ENCODE assay signal across 12 cellular contexts in the genomic region with DNA sequence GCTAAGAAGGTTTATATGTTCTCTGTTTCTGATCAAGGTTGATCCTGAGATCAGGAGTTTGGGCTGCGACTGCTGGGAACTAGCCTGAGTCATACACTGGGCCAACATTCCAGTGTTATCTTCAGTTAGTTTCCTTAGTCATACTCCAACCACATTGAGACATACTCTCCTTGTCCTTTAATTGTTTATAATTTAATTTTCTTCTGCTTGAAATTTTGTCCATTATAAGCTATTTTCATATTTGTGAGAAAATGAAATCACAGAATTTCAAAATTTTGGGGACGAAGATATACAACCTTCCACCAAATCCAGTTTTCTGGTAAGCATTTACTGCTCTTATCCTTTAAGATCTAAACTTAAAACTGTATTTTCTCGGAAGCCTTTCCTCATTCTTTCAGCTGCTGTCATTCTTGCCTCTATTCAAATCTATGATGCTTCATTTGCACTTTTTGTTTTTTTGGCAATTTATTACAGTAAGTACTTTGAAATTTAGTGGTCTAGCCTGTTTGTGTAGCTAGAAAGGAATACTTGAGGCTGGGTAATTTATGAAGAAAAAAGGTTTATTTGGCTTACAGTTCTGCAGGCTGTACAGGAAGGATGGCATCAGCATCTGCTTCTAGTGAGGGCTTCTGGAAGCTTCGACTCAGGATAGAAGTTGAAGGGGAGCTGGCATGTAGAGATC.
DNase-seq lines count a peak whose midpoint lies in the region; ATAC-seq and TF ChIP-seq lines count a peak whose summit lies in the region.
"Had no signal": no experiment of that assay in that cellular context is flagged by ENCODE, and none has a peak within 500 bp of the region (broad histone marks: within the 10 kb centered on the region; RNA-seq: fewer than 3 reads in every experiment).

No MANE protein-coding gene starts in this region.

- H3K4me1 Mint-ChIP-seq in activated CD4-positive, alpha-beta T cell treated with anti-CD3 and anti-CD28 coated beads, Interleukin-2, amount 10 ng/mL, durations not matched to agents 24 days and 14 days: no peaks in the 10 kb centered on the region
- H3K4me1 Mint-ChIP-seq: T-helper 17 cell had no signal

- TF ChIP-seq CTCF in cardiac fibroblast (IDR thresholded peaks at IDR 0.05; ENCODE audit: low read depth, low read length) (no peak), omental fat pad (IDR thresholded peaks at IDR 0.05) (no peak)

- H3K9me3 Mint-ChIP-seq in activated CD4-positive, alpha-beta T cell treated with anti-CD3 and anti-CD28 coated beads, Interleukin-2, amount 10 ng/mL, durations not matched to agents 24 days and 14 days: no peaks in the 10 kb centered on the region

- no peaks in the 10 kb centered on the region for H3K27me3 Mint-ChIP-seq in activated CD4-positive, alpha-beta T cell treated with anti-CD3 and anti-CD28 coated beads, Interleukin-2, amount 10 ng/mL, durations not matched to agents 24 days and 14 days
- H3K27me3 Mint-ChIP-seq: T-helper 17 cell had no signal

- intact Hi-C loops in activated CD4-positive, alpha-beta T cell treated with anti-CD3 and anti-CD28 coated beads, Interleukin-2, amount 10 ng/mL, durations not matched to agents 24 days and 14 days (cut with micrococcal nuclease): no loop called here

- peak; percentile 85 for ATAC-seq in omental fat pad (ENCODE audit: low FRiP score)
- ATAC-seq in HG02759 (IDR thresholded peaks at IDR 0.05; ENCODE audit: unreplicated experiment): no peak
- no peak for ATAC-seq in HG03469 (IDR thresholded peaks at IDR 0.05; ENCODE audit: unreplicated experiment)
- ATAC-seq: right lobe of liver, T-helper 17 cell had no signal

- H3K27ac Mint-ChIP-seq in activated CD4-positive, alpha-beta T cell treated with anti-CD3 and anti-CD28 coated beads, Interleukin-2, amount 10 ng/mL, durations not matched to agents 24 days and 14 days: no peak overlapping the region
- H3K27ac Mint-ChIP-seq: T-helper 17 cell had no signal

- H3K36me3 Mint-ChIP-seq in activated CD4-positive, alpha-beta T cell treated with anti-CD3 and anti-CD28 coated beads, Interleukin-2, amount 10 ng/mL, durations not matched to agents 24 days and 14 days (ENCODE audit: low read depth): no peaks in the 10 kb centered on the region

- no peak overlapping the region for H3K4me3 Mint-ChIP-seq in activated CD4-positive, alpha-beta T cell treated with anti-CD3 and anti-CD28 coated beads, Interleukin-2, amount 10 ng/mL, durations not matched to agents 24 days and 14 days
- H3K4me3 Mint-ChIP-seq: T-helper 17 cell had no signal

- DNase-seq in COLO829 (ENCODE audit: low spot score) (peak; percentile 36), MG63 (peak; percentile 53), cardiac fibroblast (ENCODE audit: low read depth in 2 of 2) (peak; percentile 90 to 91), omental fat pad (ENCODE audit: low spot score) (no peak), DMS79 treated with DMSO at 0.1 percent for 48 hours (lab: John Stamatoyannopoulos, UW) (no peak)
- no peak for DNase-seq in activated CD4-positive, alpha-beta T cell treated with anti-CD3 and anti-CD28 coated beads, Interleukin-2, amount 10 ng/mL, durations not matched to agents 24 days and 14 days
- DNase-seq: midbrain, right lobe of liver, T-helper 17 cell had no signal

- no peaks in the 10 kb centered on the region for H3K27me3 ChIP-seq in MG63
- H3K27me3 ChIP-seq: cardiac muscle cell, right lobe of liver had no signal

- H3K36me3 ChIP-seq in MG63: no peaks in the 10 kb centered on the region
- H3K36me3 ChIP-seq: cardiac muscle cell, right lobe of liver had no signal

- no peaks in the 10 kb centered on the region for H3K9me3 ChIP-seq in MG63
- H3K9me3 ChIP-seq: right lobe of liver had no signal

- H3K4me3 ChIP-seq in MG63: no peak overlapping the region
- peak overlapping the region; percentile 37 to 44 for H3K4me3 ChIP-seq in cardiac fibroblast (replicated peaks in 1 of 2; ENCODE audit: low read depth in 2 of 2, low read length in 2 of 2)
- H3K4me3 ChIP-seq: cardiac muscle cell, right lobe of liver had no signal

Comparison
In these comparisons a context has a peak if more than half of its experiments do, and no peak if none do; other contexts are left out.
1. DNase-seq: peak in COLO829 (single experiment), MG63 (single experiment) and cardiac fibroblast (2 of 2); none in omental fat pad (single experiment), activated CD4-positive, alpha-beta T cell treated with anti-CD3 and anti-CD28 coated beads, Interleukin-2, amount 10 ng/mL, durations not matched to agents 24 days and 14 days (single experiment) and DMS79 treated with DMSO at 0.1 percent for 48 hours (single experiment).